In genomic region chr18:48929212-48929612, GRCh38 we compare ENCODE assay signal across 8 cellular contexts. TPM values are rescaled to one million over a fixed set of nuclear protein-coding genes. Genes with fewer than 3 reads are reported as not detected.
DNase-seq lines count a peak whose midpoint lies in the region; ATAC-seq, FAIRE-seq and TF ChIP-seq lines count a peak whose summit lies in the region.

No MANE protein-coding gene starts in this region.

- peaks cover 92% of the 10 kb centered on the region for H4K20me1 ChIP-seq in astrocyte (ENCODE audit: insufficient read depth, low read length)

- peak overlapping the region; percentile 79 for H3K4me2 ChIP-seq in astrocyte (ENCODE audit: low read length)
- H3K4me2 ChIP-seq in mesendoderm (ENCODE audit: low read length) = no peak overlapping the region

- H3K27ac ChIP-seq in astrocyte (ENCODE audit: low read depth, low read length) (peak overlapping the region; percentile 90), mesendoderm (ENCODE audit: low read depth, low read length) (no peak overlapping the region), vagina (peak overlapping the region; percentile 94)

- H3K27me3 ChIP-seq in astrocyte (ENCODE audit: insufficient read depth, low read length) = no peaks in the 10 kb centered on the region
- no peaks in the 10 kb centered on the region for H3K27me3 ChIP-seq in mesendoderm (ENCODE audit: insufficient read depth, low read length, poor library complexity)
- no peaks in the 10 kb centered on the region for H3K27me3 ChIP-seq in vagina

- no peak for ATAC-seq in left cardiac atrium
- ATAC-seq in Right ventricle myocardium superior (ENCODE audit: poor library complexity) = no peak

- TF ChIP-seq CTCF in astrocyte (IDR thresholded peaks at IDR 0.05; ENCODE audit: insufficient read depth, low read depth, low read length) = no peak
- TF ChIP-seq CTCF in vagina (IDR thresholded peaks at IDR 0.05) = no peak

- peaks cover 90% of the 10 kb centered on the region for H3K4me1 Mint-ChIP-seq in astrocyte (ENCODE audit: low read depth, unreplicated experiment)

- H3K9me3 ChIP-seq in astrocyte (ENCODE audit: insufficient read depth, low read depth, low read length) (no peaks in the 10 kb centered on the region), vagina (no peaks in the 10 kb centered on the region)

- no CpG with 5 or more reads among the region's 2 CpGs for WGBS in mesendoderm (ENCODE audit: extremely low coverage, insufficient coverage, low lambda C conversion rate)

- no peak overlapping the region for H4K5ac ChIP-seq in mesendoderm (ENCODE audit: low read length)

- peak overlapping the region; percentile 82 for H3K9ac ChIP-seq in astrocyte (ENCODE audit: low read length)
- peak overlapping the region; percentile 27 for H3K9ac ChIP-seq in mesendoderm (ENCODE audit: low read length)

- intact Hi-C loops in left cardiac atrium (cut with DNase I) (loop anchor here in 1 of 2 donors (10.0 kb wide), 1 partner anchor 74 kb away; no protein-coding TSS in a partner anchor), Right ventricle myocardium superior (cut with DNase I) (no loop called here), vagina (cut with DNase I) (no loop called here)

- peak overlapping the region; percentile 47 for H3K56ac ChIP-seq in mesendoderm (ENCODE audit: low read length)

- peaks cover 28% of the 10 kb centered on the region for H3K36me3 Mint-ChIP-seq in astrocyte (ENCODE audit: low read depth, unreplicated experiment)

- no peak overlapping the region for H3K4ac ChIP-seq in mesendoderm (ENCODE audit: low read depth, low read length)

- peak; percentile 2 for DNase-seq in left cardiac atrium
- no peak for DNase-seq in Right ventricle myocardium superior
- peak; percentile 53 for DNase-seq in astrocyte (ENCODE audit: low read depth)
- DNase-seq in mesendoderm = peak; percentile 33
- no peak for DNase-seq in vagina (ENCODE audit: extremely low spot score in 2 of 2)
- no peak for DNase-seq in amygdala (lab: John Stamatoyannopoulos, UW)
- DNase-seq in DMS153 treated with DMSO at 0.1 percent for 48 hours (lab: John Stamatoyannopoulos, UW; ENCODE audit: unreplicated experiment) = no peak
- DNase-seq in LoVo (ENCODE audit: low spot score) = no peak

- TF ChIP-seq POLR2A in vagina (IDR thresholded peaks at IDR 0.05) = no peak

- peak overlapping the region; percentile 96 for H3K27ac Mint-ChIP-seq in astrocyte (ENCODE audit: unreplicated experiment)

- peak overlapping the region; percentile 62 for H3K4me3 Mint-ChIP-seq in astrocyte (ENCODE audit: unreplicated experiment)

- H3K4me1 ChIP-seq in astrocyte (ENCODE audit: insufficient read depth, low read length) = peaks cover 84% of the 10 kb centered on the region
- peaks cover 67% of the 10 kb centered on the region for H3K4me1 ChIP-seq in mesendoderm (ENCODE audit: control insufficient read depth, low read depth, low read length)
- peaks cover 97% of the 10 kb centered on the region for H3K4me1 ChIP-seq in vagina

- H3K18ac ChIP-seq in mesendoderm (ENCODE audit: low read length) = no peak overlapping the region

- H3K4me3 ChIP-seq in astrocyte (ENCODE audit: insufficient read depth, low read depth, low read length) (no peak overlapping the region), mesendoderm (ENCODE audit: low read length) (no peak overlapping the region), vagina (peak overlapping the region in 1 of 2 donors; percentile 24)

- H2BK120ac ChIP-seq in mesendoderm (ENCODE audit: low read depth, low read length) = no peak overlapping the region

- H3K36me3 ChIP-seq in astrocyte (ENCODE audit: insufficient read depth, low read length) (peaks cover 3% of the 10 kb centered on the region), mesendoderm (ENCODE audit: control insufficient read depth, insufficient read depth, low read length) (peaks cover 2% of the 10 kb centered on the region), vagina (no peaks in the 10 kb centered on the region)

- H3K79me2 ChIP-seq in astrocyte (ENCODE audit: insufficient read depth, low read length) (peaks cover 99% of the 10 kb centered on the region), mesendoderm (ENCODE audit: control insufficient read depth, insufficient read depth, low read length) (peaks cover 99% of the 10 kb centered on the region)

- FAIRE-seq in astrocyte (lab: Jason Lieb, UNC) = no peak

- H4K8ac ChIP-seq in mesendoderm (ENCODE audit: low read depth, low read length) = no peak overlapping the region

- no peak overlapping the region for H2BK5ac ChIP-seq in mesendoderm (ENCODE audit: low read length)

- H2AFZ ChIP-seq in astrocyte (ENCODE audit: low read depth, low read length) = no peak overlapping the region

- no peak overlapping the region for H2AK5ac ChIP-seq in mesendoderm (ENCODE audit: low read length)

- H3K23ac ChIP-seq in mesendoderm (ENCODE audit: low read length) = peak overlapping the region; percentile 3

- H3K27me3 Mint-ChIP-seq in astrocyte (ENCODE audit: low read depth, unreplicated experiment) = no peaks in the 10 kb centered on the region

- peaks cover 1% of the 10 kb centered on the region for H3K79me1 ChIP-seq in mesendoderm (ENCODE audit: low read length)

- no peaks in the 10 kb centered on the region for H3K9me3 Mint-ChIP-seq in astrocyte (ENCODE audit: unreplicated experiment)

- no peak overlapping the region for H2BK15ac ChIP-seq in mesendoderm (replicated peaks; ENCODE audit: low read depth)

RNA-seq across cellular contexts. Expression of gene SMAD7, which starts 21.6 kb away (rescaled TPM):
- total RNA-seq in left cardiac atrium = 10 to 100 TPM; 17.1 to 49.0 TPM
- total RNA-seq in Right ventricle myocardium superior = 14.0 TPM
- 62.9 and 76.2 TPM in 2 replicates for total RNA-seq in astrocyte
- 25.8 TPM for polyA plus RNA-seq in mesendoderm (2013, experiment 1 of 2)
- 23.8 TPM for polyA plus RNA-seq in mesendoderm (2013, experiment 2 of 2)
- 34.1 TPM for total RNA-seq in vagina

Comparison
In these comparisons a context has a peak if more than half of its experiments do, and no peak if none do; other contexts are left out.
1. DNase-seq: peak in left cardiac atrium (single experiment), astrocyte (single experiment) and mesendoderm (single experiment); none in Right ventricle myocardium superior (single experiment), vagina (0 of 2), amygdala (0 of 56), DMS153 treated with DMSO at 0.1 percent for 48 hours (single experiment) and LoVo (single experiment).